ENCODE assay signal across 1 cellular context in genomic region chr13:105971312-105971711, GRCh38.
TF ChIP-seq lines count a peak whose summit lies in the region.

No MANE protein-coding gene starts in this region.

TF ChIP-seq in WTC11, 78 proteins besides CTCF, POLR2A, EP300 and RAD21 (continued from another document):
- TF ChIP-seq ZNF425 (CRISPR knock-in tag; conservative IDR thresholded peaks at IDR 0.05) (no peak), STAT6 (CRISPR knock-in tag; conservative IDR thresholded peaks at IDR 0.05; ENCODE audit: low read depth) (no peak), FOXP4 (CRISPR knock-in tag; IDR thresholded peaks at IDR 0.05) (no peak), NR1H2 (CRISPR knock-in tag; IDR thresholded peaks at IDR 0.05) (no peak), ZNF396 (CRISPR knock-in tag; IDR thresholded peaks at IDR 0.05; ENCODE audit: borderline replicate concordance) (no peak), SMAD4 (CRISPR knock-in tag; IDR thresholded peaks at IDR 0.05) (no peak)
- TF ChIP-seq, protein P1, sequence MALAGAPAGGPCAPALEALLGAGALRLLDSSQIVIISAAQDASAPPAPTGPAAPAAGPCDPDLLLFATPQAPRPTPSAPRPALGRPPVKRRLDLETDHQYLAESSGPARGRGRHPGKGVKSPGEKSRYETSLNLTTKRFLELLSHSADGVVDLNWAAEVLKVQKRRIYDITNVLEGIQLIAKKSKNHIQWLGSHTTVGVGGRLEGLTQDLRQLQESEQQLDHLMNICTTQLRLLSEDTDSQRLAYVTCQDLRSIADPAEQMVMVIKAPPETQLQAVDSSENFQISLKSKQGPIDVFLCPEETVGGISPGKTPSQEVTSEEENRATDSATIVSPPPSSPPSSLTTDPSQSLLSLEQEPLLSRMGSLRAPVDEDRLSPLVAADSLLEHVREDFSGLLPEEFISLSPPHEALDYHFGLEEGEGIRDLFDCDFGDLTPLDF (CRISPR knock-in tag; IDR thresholded peaks at IDR 0.05): no peak
- TF ChIP-seq, protein P2, sequence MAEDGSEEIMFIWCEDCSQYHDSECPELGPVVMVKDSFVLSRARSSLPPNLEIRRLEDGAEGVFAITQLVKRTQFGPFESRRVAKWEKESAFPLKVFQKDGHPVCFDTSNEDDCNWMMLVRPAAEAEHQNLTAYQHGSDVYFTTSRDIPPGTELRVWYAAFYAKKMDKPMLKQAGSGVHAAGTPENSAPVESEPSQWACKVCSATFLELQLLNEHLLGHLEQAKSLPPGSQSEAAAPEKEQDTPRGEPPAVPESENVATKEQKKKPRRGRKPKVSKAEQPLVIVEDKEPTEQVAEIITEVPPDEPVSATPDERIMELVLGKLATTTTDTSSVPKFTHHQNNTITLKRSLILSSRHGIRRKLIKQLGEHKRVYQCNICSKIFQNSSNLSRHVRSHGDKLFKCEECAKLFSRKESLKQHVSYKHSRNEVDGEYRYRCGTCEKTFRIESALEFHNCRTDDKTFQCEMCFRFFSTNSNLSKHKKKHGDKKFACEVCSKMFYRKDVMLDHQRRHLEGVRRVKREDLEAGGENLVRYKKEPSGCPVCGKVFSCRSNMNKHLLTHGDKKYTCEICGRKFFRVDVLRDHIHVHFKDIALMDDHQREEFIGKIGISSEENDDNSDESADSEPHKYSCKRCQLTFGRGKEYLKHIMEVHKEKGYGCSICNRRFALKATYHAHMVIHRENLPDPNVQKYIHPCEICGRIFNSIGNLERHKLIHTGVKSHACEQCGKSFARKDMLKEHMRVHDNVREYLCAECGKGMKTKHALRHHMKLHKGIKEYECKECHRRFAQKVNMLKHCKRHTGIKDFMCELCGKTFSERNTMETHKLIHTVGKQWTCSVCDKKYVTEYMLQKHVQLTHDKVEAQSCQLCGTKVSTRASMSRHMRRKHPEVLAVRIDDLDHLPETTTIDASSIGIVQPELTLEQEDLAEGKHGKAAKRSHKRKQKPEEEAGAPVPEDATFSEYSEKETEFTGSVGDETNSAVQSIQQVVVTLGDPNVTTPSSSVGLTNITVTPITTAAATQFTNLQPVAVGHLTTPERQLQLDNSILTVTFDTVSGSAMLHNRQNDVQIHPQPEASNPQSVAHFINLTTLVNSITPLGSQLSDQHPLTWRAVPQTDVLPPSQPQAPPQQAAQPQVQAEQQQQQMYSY (CRISPR knock-in tag; IDR thresholded peaks at IDR 0.05): no peak
